Comparison of ENCODE assay signal across 8 cellular contexts in the genomic region with DNA sequence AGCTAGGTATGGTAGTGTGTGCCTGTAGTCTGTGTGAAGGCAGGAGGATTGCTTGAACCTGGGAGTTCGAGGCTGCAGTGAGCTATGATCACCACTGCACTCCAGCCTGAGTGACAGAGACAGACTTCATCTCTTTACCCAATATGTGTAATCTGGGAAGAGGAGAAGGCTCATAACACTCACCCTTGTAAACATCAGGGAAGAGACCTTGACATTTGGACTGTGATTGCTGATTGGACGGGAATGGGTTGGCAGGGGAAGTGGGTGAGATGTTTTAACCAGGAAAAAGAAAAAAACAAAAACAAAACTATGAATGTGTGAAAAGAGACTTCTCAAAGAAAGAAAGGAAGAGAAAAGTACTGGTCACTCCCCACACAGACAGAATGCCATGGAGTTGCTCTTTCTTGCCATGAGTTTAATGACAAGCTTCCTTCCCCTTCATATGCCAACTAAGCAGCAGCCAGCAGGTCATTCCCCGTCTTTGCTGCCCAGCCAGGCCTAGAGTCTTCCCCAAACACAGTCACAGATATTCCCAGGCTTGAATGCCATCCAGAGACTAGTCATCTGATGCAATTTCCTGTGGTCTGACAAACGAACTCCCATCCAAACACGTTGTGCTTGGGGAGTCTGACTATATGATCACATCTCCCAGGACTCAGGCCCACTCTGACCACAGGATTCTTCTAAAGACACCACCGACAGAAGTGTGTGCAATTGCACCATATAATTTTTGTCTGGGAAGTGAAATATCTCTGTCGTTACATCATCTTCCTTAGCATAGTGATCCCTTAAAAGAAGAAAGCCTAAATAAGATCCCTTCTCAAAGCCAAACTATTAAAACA. TPM values are rescaled to one million over a fixed set of nuclear protein-coding genes. Genes with fewer than 3 reads are reported as not detected.
DNase-seq lines count a peak whose midpoint lies in the region; ATAC-seq and TF ChIP-seq lines count a peak whose summit lies in the region.

No MANE protein-coding gene starts in this region.

- peaks cover 0 to 3% of the 10 kb centered on the region in 2 donors for H3K27me3 Mint-ChIP-seq in CD8-positive, alpha-beta memory T cell

- peak; percentile 70 to 92 for ATAC-seq in upper lobe of left lung (ENCODE audit: low FRiP score in 2 of 2)
- ATAC-seq in GM19455 (IDR thresholded peaks at IDR 0.05; ENCODE audit: unreplicated experiment): no peak

- TF ChIP-seq EP300 in upper lobe of left lung (IDR thresholded peaks at IDR 0.05): no peak

- H3K4me3 Mint-ChIP-seq in CD8-positive, alpha-beta memory T cell: peak overlapping the region in 5 of 7 donors; percentile 41 to 84 (median 54)

- WGBS in upper lobe of left lung, 2 donors: 31 to 32% methylated on average over 7 of the region's 7 CpGs

- TF ChIP-seq CTCF in coronary artery (IDR thresholded peaks at IDR 0.05): no peak
- no peak for TF ChIP-seq CTCF in upper lobe of left lung (IDR thresholded peaks at IDR 0.05)

- peak overlapping the region; percentile 69 to 97 (median 94) for H3K27ac Mint-ChIP-seq in CD8-positive, alpha-beta memory T cell

- H3K4me1 ChIP-seq in CD8-positive, alpha-beta memory T cell (ENCODE audit: insufficient read depth, low read length): peaks cover 26% of the 10 kb centered on the region
- H3K4me1 ChIP-seq in upper lobe of left lung: peaks cover 36 to 43% (median 37%) of the 10 kb centered on the region in 4 donors
- H3K4me1 ChIP-seq in effector memory CD4-positive, alpha-beta T cell (ENCODE audit: control insufficient read depth, insufficient read depth, low read length, poor library complexity, severe bottlenecking): peaks cover 12% of the 10 kb centered on the region

- POLR2A ChIA-PET in CD8-positive, alpha-beta memory T cell (lab: Charles Lee): interaction anchor here (0.6 kb wide), 2 partner anchors 79 to 273 kb away, joined by 3 to 4 read pairs; a partner anchor contains a TSS

- no peaks in the 10 kb centered on the region for H3K9me3 ChIP-seq in CD8-positive, alpha-beta memory T cell (ENCODE audit: low read length)
- H3K9me3 ChIP-seq in upper lobe of left lung: no peaks in the 10 kb centered on the region
- no peaks in the 10 kb centered on the region for H3K9me3 ChIP-seq in effector memory CD4-positive, alpha-beta T cell (ENCODE audit: control insufficient read depth, low read length)

- H3K9me3 Mint-ChIP-seq in CD8-positive, alpha-beta memory T cell: no peaks in the 10 kb centered on the region

- TF ChIP-seq POLR2A in upper lobe of left lung (IDR thresholded peaks at IDR 0.05): peak in 1 of 4 donors; percentile 16

- no peak overlapping the region for H3K4me3 ChIP-seq in CD8-positive, alpha-beta memory T cell (ENCODE audit: low read length)
- H3K4me3 ChIP-seq in coronary artery: peak overlapping the region; percentile 45
- peak overlapping the region in 1 of 4 donors; percentile 2 for H3K4me3 ChIP-seq in upper lobe of left lung
- H3K4me3 ChIP-seq in effector memory CD4-positive, alpha-beta T cell (ENCODE audit: insufficient read depth, low read depth, low read length, poor library complexity, severe bottlenecking): no peak overlapping the region

- peaks cover 42 to 48% (median 48%) of the 10 kb centered on the region in 3 donors for H3K4me1 Mint-ChIP-seq in CD8-positive, alpha-beta memory T cell

- no peak for DNase-seq in CD8-positive, alpha-beta memory T cell
- DNase-seq in OCI-M1 (lab: John Stamatoyannopoulos, UW) (peak; percentile 96), coronary artery (ENCODE audit: low spot score) (peak; percentile 79), medulla oblongata (ENCODE audit: extremely low spot score) (peak; percentile 63), upper lobe of left lung (peak in 1 of 2 donors; percentile 51)
- DNase-seq in effector memory CD4-positive, alpha-beta T cell: no peak
- no peak for DNase-seq in activated T-cell treated with anti-CD3 and anti-CD28 coated beads, Interleukin-2, amount 50 U/mL, for 1 hour

- CTCF ChIA-PET in CD8-positive, alpha-beta memory T cell (lab: Charles Lee): interaction anchor here (1.1 kb wide), 1 partner anchor 9 kb away, joined by 3 read pairs; no protein-coding TSS in a partner anchor

- H3K27ac ChIP-seq in CD8-positive, alpha-beta memory T cell (ENCODE audit: low read depth, low read length): no peak overlapping the region
- H3K27ac ChIP-seq in coronary artery (peak overlapping the region; percentile 58 to 88), upper lobe of left lung (peak overlapping the region; percentile 77 to 91 (median 82))
- H3K27ac ChIP-seq in effector memory CD4-positive, alpha-beta T cell (ENCODE audit: insufficient read depth, low read length, poor library complexity, severe bottlenecking): no peak overlapping the region

- H3K27me3 ChIP-seq in CD8-positive, alpha-beta memory T cell (ENCODE audit: insufficient read depth, low read length, poor library complexity, severe bottlenecking): no peaks in the 10 kb centered on the region
- H3K27me3 ChIP-seq in upper lobe of left lung: no peaks in the 10 kb centered on the region
- H3K27me3 ChIP-seq in effector memory CD4-positive, alpha-beta T cell (replicated peaks; ENCODE audit: control insufficient read depth, insufficient read depth, low read length, poor library complexity, severe bottlenecking): no peaks in the 10 kb centered on the region

- H3K36me3 Mint-ChIP-seq in CD8-positive, alpha-beta memory T cell: peaks cover 0 to 7% (median 3%) of the 10 kb centered on the region in 3 donors

- no peaks in the 10 kb centered on the region for H3K36me3 ChIP-seq in CD8-positive, alpha-beta memory T cell (ENCODE audit: insufficient read depth, low read length)
- H3K36me3 ChIP-seq in upper lobe of left lung: no peaks in the 10 kb centered on the region
- no peaks in the 10 kb centered on the region for H3K36me3 ChIP-seq in effector memory CD4-positive, alpha-beta T cell (ENCODE audit: control insufficient read depth, insufficient read depth, low read length)

RNA-seq across cellular contexts. Expression of a gene that starts 3.6 kb away (rescaled TPM):
- 1 to 10 TPM; 5.8 TPM for total RNA-seq in CD8-positive, alpha-beta memory T cell
- polyA plus RNA-seq in CD8-positive, alpha-beta memory T cell: 45.8 TPM
- total RNA-seq in upper lobe of left lung: 100 to 1,000 TPM in 2 of 6 donors, 10 to 100 TPM in 4; 24.3 to 245 (median 75.2) TPM

RNA-seq across cellular contexts. Expression of a gene that starts 23.7 kb away (rescaled TPM):
- not detected for total RNA-seq in CD8-positive, alpha-beta memory T cell
- not detected for polyA plus RNA-seq in CD8-positive, alpha-beta memory T cell
- 1 to 10 TPM in 1 of 6 donors, under 1 TPM in 1, not detected in 4; 0.33 to 3.1 TPM for total RNA-seq in upper lobe of left lung

RNA-seq across cellular contexts. Expression of a gene that starts 39.1 kb away (rescaled TPM):
- not detected for total RNA-seq in CD8-positive, alpha-beta memory T cell
- not detected for polyA plus RNA-seq in CD8-positive, alpha-beta memory T cell
- under 1 TPM in 2 of 6 donors, not detected in 4; 0.09 to 0.27 TPM for total RNA-seq in upper lobe of left lung

Comparison
In these comparisons a context has a peak if more than half of its experiments do, and no peak if none do; other contexts are left out.
1. DNase-seq: peak in OCI-M1 (single experiment), coronary artery (single experiment) and medulla oblongata (single experiment); none in CD8-positive, alpha-beta memory T cell (0 of 5), effector memory CD4-positive, alpha-beta T cell (0 of 3) and activated T-cell treated with anti-CD3 and anti-CD28 coated beads, Interleukin-2, amount 50 U/mL, for 1 hour (single experiment).
2. H3K27ac ChIP-seq: peak in coronary artery (2 of 2) and upper lobe of left lung (4 of 4); none in CD8-positive, alpha-beta memory T cell (single experiment) and effector memory CD4-positive, alpha-beta T cell (single experiment).